Comparison of ENCODE assay signal across 20 cellular contexts in genomic region chr16:10255728-10256127, GRCh38.
"Had no signal": no experiment of that assay in that cellular context is flagged by ENCODE, and none has a peak within 500 bp of the region (broad histone marks: within the 10 kb centered on the region; RNA-seq: fewer than 3 reads in every experiment).

No MANE protein-coding gene starts in this region.

- H3K27ac ChIP-seq: adrenal gland, vagina, WERI-Rb-1 had no signal

- H3K9me3 ChIP-seq: adrenal gland, vagina had no signal

- DNase-seq: activated CD4-positive, alpha-beta T cell treated with anti-CD3 and anti-CD28 coated beads for 1 hour; activated gamma-delta T cell; activated T-cell treated with anti-CD3 and anti-CD28 coated beads, Interleukin-2, amount 50 U/mL, for 72 hours; adrenal gland; effector CD8-positive, alpha-beta T cell; foreskin fibroblast; glutamatergic neuron; kidney; mesenchymal stem cell; naive thymus-derived CD8-positive, alpha-beta T cell; nucleus accumbens; posterior cingulate gyrus; retina; stimulated activated naive CD8-positive, alpha-beta T cell treated with anti-CD3 and anti-CD28 coated beads, Interleukin-15, amount 100 ng/mL, for 72 hours; T-helper 2 cell; trophoblast cell; WERI-Rb-1 had no signal

- H3K27ac Mint-ChIP-seq: activated naive CD4-positive, alpha-beta T cell treated with anti-CD3 and anti-CD28 coated beads, Interleukin-2, amount 50 U/mL, for 72 hours; activated T-cell treated with anti-CD3 and anti-CD28 coated beads, Interleukin-2, amount 50 U/mL, for 72 hours; dendritic cell treated with granulocyte-macrophage colony-stimulating factor and Interleukin-4, amounts not matched to agents 40 ng/mL and 50 ng/mL, for 4 days had no signal

- H3K36me3 Mint-ChIP-seq: activated naive CD4-positive, alpha-beta T cell treated with anti-CD3 and anti-CD28 coated beads, Interleukin-2, amount 50 U/mL, for 72 hours; naive thymus-derived CD8-positive, alpha-beta T cell had no signal

- H3K9me3 Mint-ChIP-seq: activated naive CD4-positive, alpha-beta T cell treated with anti-CD3 and anti-CD28 coated beads, Interleukin-2, amount 50 U/mL, for 72 hours; activated T-cell treated with anti-CD3 and anti-CD28 coated beads, Interleukin-2, amount 50 U/mL, for 72 hours; dendritic cell treated with granulocyte-macrophage colony-stimulating factor and Interleukin-4, amounts not matched to agents 40 ng/mL and 50 ng/mL, for 4 days; naive thymus-derived CD8-positive, alpha-beta T cell; stimulated activated naive CD8-positive, alpha-beta T cell treated with anti-CD3 and anti-CD28 coated beads, Interleukin-15, amount 100 ng/mL, for 72 hours had no signal

- H3K4me3 ChIP-seq: adrenal gland, vagina had no signal

- ATAC-seq: activated naive CD4-positive, alpha-beta T cell treated with anti-CD3 and anti-CD28 coated beads, Interleukin-2, amount 50 U/mL, for 72 hours; activated T-cell treated with anti-CD3 and anti-CD28 coated beads, Interleukin-2, amount 50 U/mL, for 72 hours; naive thymus-derived CD8-positive, alpha-beta T cell; stimulated activated naive CD8-positive, alpha-beta T cell treated with anti-CD3 and anti-CD28 coated beads, Interleukin-15, amount 100 ng/mL, for 72 hours had no signal

- H3K4me1 ChIP-seq: vagina had no signal

- H3K27me3 ChIP-seq: adrenal gland, vagina had no signal

- H3K4me3 Mint-ChIP-seq: activated T-cell treated with anti-CD3 and anti-CD28 coated beads, Interleukin-2, amount 50 U/mL, for 72 hours; dendritic cell treated with granulocyte-macrophage colony-stimulating factor and Interleukin-4, amounts not matched to agents 40 ng/mL and 50 ng/mL, for 4 days; stimulated activated naive CD8-positive, alpha-beta T cell treated with anti-CD3 and anti-CD28 coated beads, Interleukin-15, amount 100 ng/mL, for 72 hours had no signal

- H3K36me3 ChIP-seq: adrenal gland, vagina, WERI-Rb-1 had no signal
